27 cellular contexts compared by ENCODE assay signal in the genomic region with DNA sequence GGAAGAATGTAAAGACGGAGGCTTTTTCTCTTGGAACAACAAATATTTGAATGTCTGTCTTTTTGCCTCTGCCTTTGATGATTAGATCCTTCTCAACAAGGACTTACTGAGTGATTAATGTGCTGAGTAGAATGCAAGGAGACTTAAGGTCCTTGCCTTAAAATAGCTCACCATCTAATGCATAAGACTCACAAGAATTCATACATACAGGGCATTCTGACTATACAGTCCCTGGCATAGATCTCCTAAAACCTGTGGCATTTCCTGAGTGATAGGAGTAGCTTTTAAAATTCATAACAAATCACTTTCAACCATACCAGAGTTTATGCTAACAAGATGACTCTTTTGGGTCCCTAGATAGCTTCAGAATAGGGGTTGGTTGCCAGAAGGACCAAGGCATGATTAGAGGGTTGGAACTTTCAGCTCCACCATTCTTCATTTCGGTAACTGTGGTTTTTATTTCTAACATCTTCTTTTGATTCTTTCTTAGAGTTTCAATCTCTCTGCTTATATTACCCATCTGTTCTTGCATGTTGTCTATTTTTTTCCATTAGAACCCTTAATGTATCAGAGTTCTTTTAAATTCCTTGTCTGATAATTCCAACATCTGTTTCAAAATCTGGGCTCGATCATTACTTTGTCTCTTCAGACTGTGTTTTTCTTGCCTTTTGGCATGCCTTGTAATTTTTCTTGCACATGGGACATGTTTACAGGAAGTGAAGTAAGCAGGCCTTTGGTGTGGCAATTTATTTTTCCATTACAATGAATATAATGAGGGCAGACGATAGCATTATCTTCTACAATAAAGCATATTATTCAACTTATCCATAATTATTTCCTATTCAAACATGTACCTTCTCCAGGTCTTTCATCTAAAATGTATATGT. TPM values are rescaled to one million over a fixed set of nuclear protein-coding genes. Genes with fewer than 3 reads are reported as not detected.
DNase-seq lines count a peak whose midpoint lies in the region; ATAC-seq and TF ChIP-seq lines count a peak whose summit lies in the region.
"Had no signal": no experiment of that assay in that cellular context is flagged by ENCODE, and none has a peak within 500 bp of the region (broad histone marks: within the 10 kb centered on the region; RNA-seq: fewer than 3 reads in every experiment).

No MANE protein-coding gene starts in this region.

- H3K36me3 ChIP-seq in A673 (ENCODE audit: insufficient read depth, low read length, poor library complexity, severe bottlenecking) (no peaks in the 10 kb centered on the region), mesodermal cell (ENCODE audit: control insufficient read depth, insufficient read depth, low read length) (no peaks in the 10 kb centered on the region)
- H3K36me3 ChIP-seq: prostate gland, SJCRH30, transverse colon had no signal

- H3K9me3 ChIP-seq in A673 (ENCODE audit: low read depth, low read length, poor library complexity, severe bottlenecking) (no peaks in the 10 kb centered on the region), mesodermal cell (ENCODE audit: control insufficient read depth, low read length) (peaks cover 6% of the 10 kb centered on the region)
- H3K9me3 ChIP-seq: A549, prostate gland, SJCRH30, transverse colon had no signal

- TF ChIP-seq CTCF in A673 (conservative IDR thresholded peaks at IDR 0.05; ENCODE audit: low read depth, low read length) (no peak), HFFc6 (IDR thresholded peaks at IDR 0.05) (no peak)

- peaks cover 21% of the 10 kb centered on the region; the same call in 1 of the 2 replicates for H3K36me3 Mint-ChIP-seq in HFFc6 (ENCODE audit: low read depth)
- H3K36me3 Mint-ChIP-seq: activated naive CD8-positive, alpha-beta T cell; CD4-positive, alpha-beta memory T cell had no signal

- CTCF ChIA-PET in A673 (lab: Charles Lee), result no interaction called here

- peaks cover 65% of the 10 kb centered on the region for H3K4me1 Mint-ChIP-seq in HFFc6 (ENCODE audit: low read depth)
- H3K4me1 Mint-ChIP-seq: CD4-positive, alpha-beta memory T cell; T-helper 17 cell had no signal

- H3K27ac ChIP-seq in A673 (ENCODE audit: low read depth, low read length, poor library complexity, severe bottlenecking) (peak overlapping the region; percentile 8), mesodermal cell (ENCODE audit: low read depth, low read length, severe bottlenecking) (peak overlapping the region; percentile 70)
- H3K27ac ChIP-seq: A549, prostate gland, SJCRH30, transverse colon had no signal

- WGBS in mesodermal cell (ENCODE audit: insufficient coverage in 2 of 2), 2 experiments, result no CpG with 5 or more reads among the region's 4 CpGs

- peak overlapping the region; percentile 40 for H3K4me3 Mint-ChIP-seq in HFFc6
- H3K4me3 Mint-ChIP-seq: activated CD8-positive, alpha-beta T cell treated with anti-CD3 and anti-CD28 coated beads for 36 hours; activated naive CD8-positive, alpha-beta T cell; CD4-positive, alpha-beta memory T cell; nephron; T-helper 17 cell had no signal

- no peaks in the 10 kb centered on the region for H3K9me3 Mint-ChIP-seq in HFFc6
- H3K9me3 Mint-ChIP-seq: activated CD8-positive, alpha-beta T cell treated with anti-CD3 and anti-CD28 coated beads for 36 hours had no signal

- POLR2A ChIA-PET in A673 (lab: Charles Lee; ENCODE audit: low non-redundant PET), result no interaction called here

- H3K4me3 ChIP-seq in A673 (ENCODE audit: low read depth, low read length, poor library complexity, severe bottlenecking), result no peak overlapping the region
- no peak overlapping the region for H3K4me3 ChIP-seq in mesodermal cell (ENCODE audit: extremely low read depth, insufficient read depth, low read length, poor library complexity, severe bottlenecking)
- H3K4me3 ChIP-seq: A549, dorsolateral prefrontal cortex, prostate gland, SJCRH30, transverse colon had no signal

- peak; percentile 13 for DNase-seq in A673 (ENCODE audit: low spot score)
- peak; percentile 34 for DNase-seq in HFFc6
- DNase-seq in fibroblast of gingiva (ENCODE audit: low read depth), result peak; percentile 77
- DNase-seq in stimulated activated CD4-positive, alpha-beta T cell treated with anti-CD3 and anti-CD28 coated beads, Interleukin-4, amount 100 ng/mL, for 4 hours, result no peak
- DNase-seq in ecto neural progenitor cell (ENCODE audit: low spot score), result no peak
- DNase-seq: activated CD8-positive, alpha-beta T cell treated with anti-CD3 and anti-CD28 coated beads for 36 hours; activated T-cell treated with anti-CD3 and anti-CD28 coated beads, Interleukin-2, amount 50 U/mL, for 48 hours; CD4-positive, alpha-beta memory T cell; DMS53; dorsolateral prefrontal cortex; erythroblast; kidney glomerular epithelial cell; mesendoderm; NCI-H2107; NCI-H69; OCI-M1; SJCRH30; stimulated activated naive CD4-positive, alpha-beta T cell; T-helper 17 cell; transverse colon had no signal

- H3K27me3 Mint-ChIP-seq in HFFc6 (ENCODE audit: insufficient read depth), result no peaks in the 10 kb centered on the region
- H3K27me3 Mint-ChIP-seq: activated naive CD8-positive, alpha-beta T cell had no signal

- ATAC-seq in HG02970 (IDR thresholded peaks at IDR 0.05; ENCODE audit: low FRiP score, unreplicated experiment) (no peak), HG03097 (IDR thresholded peaks at IDR 0.05; ENCODE audit: low FRiP score, unreplicated experiment) (no peak)
- ATAC-seq: A549; activated CD8-positive, alpha-beta T cell treated with anti-CD3 and anti-CD28 coated beads for 36 hours; T-helper 17 cell had no signal

- intact Hi-C loops in A673 (cut with micrococcal nuclease; ENCODE audit: unreplicated experiment), result no loop called here

- BruUV-seq in A673 (replicated peaks; lab: Mats Ljungman, UMichigan), result no TSS peak

- H3K27ac Mint-ChIP-seq in HFFc6, result peak overlapping the region; percentile 59
- H3K27ac Mint-ChIP-seq: activated CD8-positive, alpha-beta T cell treated with anti-CD3 and anti-CD28 coated beads for 36 hours; activated naive CD8-positive, alpha-beta T cell; CD4-positive, alpha-beta memory T cell; nephron; T-helper 17 cell had no signal

- peaks cover 9% of the 10 kb centered on the region for H3K4me1 ChIP-seq in A673 (ENCODE audit: insufficient read depth, low read length, poor library complexity, severe bottlenecking)
- H3K4me1 ChIP-seq in mesodermal cell (ENCODE audit: control insufficient read depth, insufficient read depth, low read length, poor library complexity, severe bottlenecking), result peaks cover 24% of the 10 kb centered on the region
- H3K4me1 ChIP-seq: A549, prostate gland, SJCRH30 had no signal

- H3K27me3 ChIP-seq in A673 (replicated peaks; ENCODE audit: insufficient read depth, low read depth, low read length, poor library complexity), result no peaks in the 10 kb centered on the region
- H3K27me3 ChIP-seq: dorsolateral prefrontal cortex, SJCRH30, transverse colon had no signal

RNA-seq across cellular contexts. Expression of a gene that starts 48.6 kb away (rescaled TPM):
- 5.3 and 6.2 TPM in 2 replicates for total RNA-seq in A673 (2021)
- total RNA-seq in HFFc6 (2021; fragmentation: NEBNext Ultra II Directional; extraction: Animal tissue kit (Norgen Biotek cat#: 25700)), result 10 to 100 TPM; 15.4 to 17.5 (median 17.0) TPM
- polyA plus RNA-seq in mesodermal cell (2013, experiment 1 of 2), result 6.3 TPM
- 10.6 TPM for polyA plus RNA-seq in mesodermal cell (2013, experiment 2 of 2)
- total RNA-seq: activated CD8-positive, alpha-beta T cell treated with anti-CD3 and anti-CD28 coated beads for 36 hours; CD4-positive, alpha-beta memory T cell; T-helper 17 cell had no signal
- polyA plus RNA-seq: CD4-positive, alpha-beta memory T cell had no signal

Comparison
In these comparisons a context has a peak if more than half of its experiments do, and no peak if none do; other contexts are left out.
1. DNase-seq: peak in A673 (single experiment), HFFc6 (single experiment) and fibroblast of gingiva (single experiment); none in stimulated activated CD4-positive, alpha-beta T cell treated with anti-CD3 and anti-CD28 coated beads, Interleukin-4, amount 100 ng/mL, for 4 hours (0 of 2) and ecto neural progenitor cell (single experiment).